ENCODE assay signal across 1 cellular context in the genomic region with DNA sequence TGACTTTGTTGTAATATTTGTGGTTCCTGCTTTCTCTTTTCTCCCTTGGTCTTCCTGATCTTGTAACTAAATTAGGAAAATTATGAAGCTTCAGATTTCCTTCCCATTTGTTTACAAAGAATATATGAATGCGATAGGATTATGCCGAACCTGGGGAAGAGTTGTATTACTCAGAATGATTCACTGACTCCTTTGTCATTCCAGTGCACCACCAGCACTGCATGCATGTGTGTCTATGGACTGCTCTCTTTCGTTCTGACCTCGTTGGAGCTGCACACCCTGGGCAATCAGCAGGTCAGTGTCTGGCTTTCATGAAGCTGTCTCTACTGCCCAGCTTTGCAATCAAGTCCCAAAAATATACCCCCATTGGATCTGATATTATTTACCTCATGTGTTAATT.
TF ChIP-seq lines count a peak whose summit lies in the region.

No MANE protein-coding gene starts in this region.

TF ChIP-seq in SK-N-SH, 30 proteins besides CTCF, POLR2A, EP300 and RAD21:
- TF ChIP-seq POLR2AphosphoS5 (IDR thresholded peaks at IDR 0.05; ENCODE audit: low read depth, low read length) (no peak), FOSL2 (IDR thresholded peaks at IDR 0.05; ENCODE audit: borderline replicate concordance, low read depth) (peak; percentile 65), TAF1 (IDR thresholded peaks at IDR 0.05; ENCODE audit: borderline replicate concordance, low read depth, low read length) (no peak), TCF12 (IDR thresholded peaks at IDR 0.05) (peak; percentile 38; the same call in 1 of the 2 replicates)
- TF ChIP-seq, protein P1, sequence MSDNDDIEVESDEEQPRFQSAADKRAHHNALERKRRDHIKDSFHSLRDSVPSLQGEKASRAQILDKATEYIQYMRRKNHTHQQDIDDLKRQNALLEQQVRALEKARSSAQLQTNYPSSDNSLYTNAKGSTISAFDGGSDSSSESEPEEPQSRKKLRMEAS (IDR thresholded peaks at IDR 0.05; ENCODE audit: low read depth), result peak; percentile 44; the same call in 1 of the 2 replicates
